3 cellular contexts compared by ENCODE assay signal in the genomic region with DNA sequence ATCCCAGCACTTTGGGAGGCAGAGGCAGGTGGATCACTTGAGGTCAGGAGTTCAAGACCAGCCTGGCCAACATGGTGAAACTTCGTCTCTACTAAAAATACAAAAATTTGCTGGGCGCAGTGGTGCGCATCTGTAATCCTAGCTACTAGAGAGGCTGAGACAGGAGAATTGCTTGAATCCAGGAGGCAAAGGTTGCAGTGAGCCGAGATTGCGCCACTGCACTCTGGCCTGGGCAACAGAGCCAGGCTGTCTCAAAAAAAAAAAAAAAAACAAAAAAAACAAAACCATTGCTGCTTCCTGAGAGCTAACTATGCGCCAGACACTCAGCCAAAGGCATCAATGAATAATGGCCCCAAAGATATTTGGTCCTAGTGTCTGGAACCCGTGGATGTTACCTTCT. TPM values are rescaled to one million over a fixed set of nuclear protein-coding genes. Genes with fewer than 3 reads are reported as not detected.
"Had no signal": no experiment of that assay in that cellular context is flagged by ENCODE, and none has a peak within 500 bp of the region (broad histone marks: within the 10 kb centered on the region; RNA-seq: fewer than 3 reads in every experiment).

No MANE protein-coding gene starts in this region.

RNA-seq across cellular contexts. Expression of a gene that starts 57.7 kb away (rescaled TPM):
- total RNA-seq: mononuclear cell, pulmonary artery endothelial cell had no signal
- polyA plus RNA-seq: naive thymus-derived CD4-positive, alpha-beta T cell had no signal
